26 cellular contexts compared by ENCODE assay signal in genomic region chr3:72205297-72205696, GRCh38.
"Had no signal": no experiment of that assay in that cellular context is flagged by ENCODE, and none has a peak within 500 bp of the region (broad histone marks: within the 10 kb centered on the region; RNA-seq: fewer than 3 reads in every experiment).

No MANE protein-coding gene starts in this region.

- H3K27ac ChIP-seq: left ventricle myocardium inferior, ovary, right atrium auricular region, skin epidermis, stomach, testis, thyroid gland, transverse colon, upper lobe of left lung, vagina had no signal

- DNase-seq: hypothalamus; immature natural killer cell; kidney; left colon; left ventricle myocardium inferior; mesendoderm; naive B cell; natural killer cell; nephron progenitor cell; ovary; stimulated activated CD4-positive, alpha-beta T cell treated with anti-CD3 and anti-CD28 coated beads, Interleukin-12 subunit alpha, Interleukin-12 subunit beta, amount 100 ng/mL, for 4 hours; stimulated activated CD4-positive, alpha-beta T cell treated with anti-CD3 and anti-CD28 coated beads, Interleukin-15, amount 100 ng/mL, for 24 hours; stimulated activated CD4-positive, alpha-beta T cell treated with anti-CD3 and anti-CD28 coated beads, Interleukin-2, amount 100 ng/mL, for 24 hours; stimulated activated CD4-positive, alpha-beta T cell treated with anti-CD3 and anti-CD28 coated beads, Interleukin-4, amount 100 ng/mL, for 1 hour; stimulated activated naive B cell treated with anti-CD40 and anti-IgM and Interleukin-4, amounts not matched to agents 10 μg/mL and 1 μg/mL and 100 μg/mL, for 72 hours; stimulated activated naive CD8-positive, alpha-beta T cell treated with anti-CD3 and anti-CD28 coated beads, Interleukin-15, Interleukin-2, amounts not matched to agents 100 U/mL and 50 U/mL, for 24 hours; stomach; testis; thyroid gland; transverse colon; upper lobe of left lung had no signal

- H3K36me3 ChIP-seq: left ventricle myocardium inferior, ovary, right atrium auricular region, stomach, thyroid gland, transverse colon, upper lobe of left lung, vagina had no signal

- H3K4me1 ChIP-seq: left ventricle myocardium inferior, right atrium auricular region, stomach, thyroid gland, transverse colon, upper lobe of left lung, vagina had no signal

- H3K27me3 ChIP-seq: ovary, right atrium auricular region, stomach, testis, thyroid gland, transverse colon, upper lobe of left lung, vagina had no signal

- ATAC-seq: left colon; natural killer cell; sciatic nerve; stimulated activated naive B cell treated with anti-CD40 and anti-IgM and Interleukin-4, amounts not matched to agents 10 μg/mL and 1 μg/mL and 100 μg/mL, for 72 hours; stimulated activated naive CD8-positive, alpha-beta T cell treated with anti-CD3 and anti-CD28 coated beads, Interleukin-15, Interleukin-2, amounts not matched to agents 100 U/mL and 50 U/mL, for 24 hours had no signal

- H3K9me3 ChIP-seq: ovary, testis, thyroid gland, transverse colon, vagina had no signal

- H3K4me3 ChIP-seq: left ventricle myocardium inferior, lung, ovary, right atrium auricular region, skin epidermis, stomach, testis, thyroid gland, transverse colon, upper lobe of left lung, vagina had no signal
